11 cellular contexts compared by ENCODE assay signal in genomic region chr21:35019631-35020032, GRCh38. TPM values are rescaled to one million over a fixed set of nuclear protein-coding genes. Genes with fewer than 3 reads are reported as not detected.
DNase-seq lines count a peak whose midpoint lies in the region; ATAC-seq and TF ChIP-seq lines count a peak whose summit lies in the region.
"Had no signal": no experiment of that assay in that cellular context is flagged by ENCODE, and none has a peak within 500 bp of the region (broad histone marks: within the 10 kb centered on the region; RNA-seq: fewer than 3 reads in every experiment).

No MANE protein-coding gene starts in this region.

- H3K36me3 Mint-ChIP-seq in activated naive CD8-positive, alpha-beta T cell: peaks cover 20% of the 10 kb centered on the region
- peaks cover 33% of the 10 kb centered on the region for H3K36me3 Mint-ChIP-seq in activated naive CD8-positive, alpha-beta T cell treated with anti-CD3 and anti-CD28 coated beads for 36 hours
- H3K36me3 Mint-ChIP-seq in activated T-helper 2 cell treated with anti-CD3 and anti-CD28 coated beads, Interferon-gamma antibody, Interleukin-2, Interleukin-4, amounts not matched to agents 10 μg/mL and 5 μg/mL and 100 μg/mL, durations not matched to agents 14 hours and 24 hours and 36 hours (ENCODE audit: low read depth): peaks cover 69% of the 10 kb centered on the region

- ATAC-seq in lower lobe of right lung (peak; percentile 63 to 82), HG03342 (IDR thresholded peaks at IDR 0.05; ENCODE audit: unreplicated experiment) (no peak), HG02642 (IDR thresholded peaks at IDR 0.05; ENCODE audit: poor library complexity, unreplicated experiment) (no peak)
- ATAC-seq: left cardiac atrium had no signal

- no peaks in the 10 kb centered on the region for H3K27me3 Mint-ChIP-seq in activated naive CD8-positive, alpha-beta T cell
- no peaks in the 10 kb centered on the region for H3K27me3 Mint-ChIP-seq in activated naive CD8-positive, alpha-beta T cell treated with anti-CD3 and anti-CD28 coated beads for 36 hours
- no peaks in the 10 kb centered on the region for H3K27me3 Mint-ChIP-seq in activated T-helper 2 cell treated with anti-CD3 and anti-CD28 coated beads, Interferon-gamma antibody, Interleukin-2, Interleukin-4, amounts not matched to agents 10 μg/mL and 5 μg/mL and 100 μg/mL, durations not matched to agents 14 hours and 24 hours and 36 hours (ENCODE audit: low read depth)

- no peak overlapping the region for H3K4me3 ChIP-seq in lower lobe of right lung
- no peak overlapping the region for H3K4me3 ChIP-seq in vagina

- H3K27ac Mint-ChIP-seq in activated naive CD8-positive, alpha-beta T cell: peak overlapping the region; percentile 41
- H3K27ac Mint-ChIP-seq in activated naive CD8-positive, alpha-beta T cell treated with anti-CD3 and anti-CD28 coated beads for 36 hours: no peak overlapping the region
- peak overlapping the region; percentile 21 for H3K27ac Mint-ChIP-seq in activated T-helper 2 cell treated with anti-CD3 and anti-CD28 coated beads, Interferon-gamma antibody, Interleukin-2, Interleukin-4, amounts not matched to agents 10 μg/mL and 5 μg/mL and 100 μg/mL, durations not matched to agents 14 hours and 24 hours and 36 hours

- H3K4me1 Mint-ChIP-seq in activated naive CD8-positive, alpha-beta T cell (ENCODE audit: low read depth): peaks cover 83% of the 10 kb centered on the region
- H3K4me1 Mint-ChIP-seq in activated naive CD8-positive, alpha-beta T cell treated with anti-CD3 and anti-CD28 coated beads for 36 hours: peaks cover 82% of the 10 kb centered on the region
- H3K4me1 Mint-ChIP-seq in activated T-helper 2 cell treated with anti-CD3 and anti-CD28 coated beads, Interferon-gamma antibody, Interleukin-2, Interleukin-4, amounts not matched to agents 10 μg/mL and 5 μg/mL and 100 μg/mL, durations not matched to agents 14 hours and 24 hours and 36 hours (ENCODE audit: low read depth): peaks cover 87% of the 10 kb centered on the region
- H3K4me1 Mint-ChIP-seq: neural crest cell had no signal

- intact Hi-C loops in activated T-helper 2 cell treated with anti-CD3 and anti-CD28 coated beads, Interferon-gamma antibody, Interleukin-2, Interleukin-4, amounts not matched to agents 10 μg/mL and 5 μg/mL and 100 μg/mL, durations not matched to agents 14 hours and 24 hours and 36 hours (cut with micrococcal nuclease): loop anchor here (5.0 kb wide), 1 partner anchor 82 kb away; no protein-coding TSS in a partner anchor
- intact Hi-C loops in lower lobe of right lung (cut with DNase I): no loop called here
- intact Hi-C loops in vagina (cut with DNase I): no loop called here

- H3K4me3 Mint-ChIP-seq in activated naive CD8-positive, alpha-beta T cell: no peak overlapping the region
- H3K4me3 Mint-ChIP-seq in activated naive CD8-positive, alpha-beta T cell treated with anti-CD3 and anti-CD28 coated beads for 36 hours: no peak overlapping the region
- no peak overlapping the region for H3K4me3 Mint-ChIP-seq in activated T-helper 2 cell treated with anti-CD3 and anti-CD28 coated beads, Interferon-gamma antibody, Interleukin-2, Interleukin-4, amounts not matched to agents 10 μg/mL and 5 μg/mL and 100 μg/mL, durations not matched to agents 14 hours and 24 hours and 36 hours (ENCODE audit: low read depth)
- H3K4me3 Mint-ChIP-seq: neural crest cell had no signal

- H3K27me3 ChIP-seq in lower lobe of right lung (ENCODE audit: low read depth): no peaks in the 10 kb centered on the region
- H3K27me3 ChIP-seq in vagina: no peaks in the 10 kb centered on the region

- no peaks in the 10 kb centered on the region for H3K4me1 ChIP-seq in lower lobe of right lung
- no peaks in the 10 kb centered on the region for H3K4me1 ChIP-seq in vagina

- no peak overlapping the region for H3K27ac ChIP-seq in lower lobe of right lung
- H3K27ac ChIP-seq in vagina: no peak overlapping the region

- no peaks in the 10 kb centered on the region for H3K9me3 ChIP-seq in lower lobe of right lung
- no peaks in the 10 kb centered on the region for H3K9me3 ChIP-seq in vagina
- H3K9me3 ChIP-seq: SK-N-SH had no signal

- no peak for TF ChIP-seq CTCF in lower lobe of right lung (IDR thresholded peaks at IDR 0.05)
- TF ChIP-seq CTCF in vagina (IDR thresholded peaks at IDR 0.05): no peak

- no peaks in the 10 kb centered on the region for H3K36me3 ChIP-seq in lower lobe of right lung
- H3K36me3 ChIP-seq in vagina: no peaks in the 10 kb centered on the region

- H3K9me3 Mint-ChIP-seq in activated naive CD8-positive, alpha-beta T cell (ENCODE audit: low read depth): no peaks in the 10 kb centered on the region
- peaks cover 4% of the 10 kb centered on the region for H3K9me3 Mint-ChIP-seq in activated naive CD8-positive, alpha-beta T cell treated with anti-CD3 and anti-CD28 coated beads for 36 hours
- H3K9me3 Mint-ChIP-seq in activated T-helper 2 cell treated with anti-CD3 and anti-CD28 coated beads, Interferon-gamma antibody, Interleukin-2, Interleukin-4, amounts not matched to agents 10 μg/mL and 5 μg/mL and 100 μg/mL, durations not matched to agents 14 hours and 24 hours and 36 hours: no peaks in the 10 kb centered on the region
- H3K9me3 Mint-ChIP-seq: neural crest cell had no signal

- no peak for DNase-seq in activated naive CD8-positive, alpha-beta T cell treated with anti-CD3 and anti-CD28 coated beads for 36 hours
- DNase-seq in activated T-helper 2 cell treated with anti-CD3 and anti-CD28 coated beads, Interferon-gamma antibody, Interleukin-2, Interleukin-4, amounts not matched to agents 10 μg/mL and 5 μg/mL and 100 μg/mL, durations not matched to agents 14 hours and 24 hours and 36 hours (ENCODE audit: low spot score): no peak
- DNase-seq in lower lobe of right lung (no peak), vagina (ENCODE audit: extremely low spot score in 2 of 2) (peak; percentile 65 to 70), HCEC 1CT (no peak)
- DNase-seq: left cardiac atrium, SK-N-SH had no signal

- no peak for TF ChIP-seq POLR2A in vagina (IDR thresholded peaks at IDR 0.05)

RNA-seq across cellular contexts. Expression of gene RUNX1, which starts 29.5 kb away (rescaled TPM):
- total RNA-seq in activated naive CD8-positive, alpha-beta T cell treated with anti-CD3 and anti-CD28 coated beads for 36 hours: 10 to 100 TPM; 16.6 to 18.0 TPM
- 120 and 121 TPM in 2 replicates for total RNA-seq in activated T-helper 2 cell treated with anti-CD3 and anti-CD28 coated beads, Interferon-gamma antibody, Interleukin-2, Interleukin-4, amounts not matched to agents 10 μg/mL and 5 μg/mL and 100 μg/mL, durations not matched to agents 14 hours and 24 hours and 36 hours
- 110 TPM for total RNA-seq in lower lobe of right lung
- total RNA-seq in vagina: 62.1 TPM

Comparison
In these comparisons a context has a peak if more than half of its experiments do, and no peak if none do; other contexts are left out.
1. DNase-seq: peak in vagina (2 of 2); none in activated naive CD8-positive, alpha-beta T cell treated with anti-CD3 and anti-CD28 coated beads for 36 hours (single experiment), activated T-helper 2 cell treated with anti-CD3 and anti-CD28 coated beads, Interferon-gamma antibody, Interleukin-2, Interleukin-4, amounts not matched to agents 10 μg/mL and 5 μg/mL and 100 μg/mL, durations not matched to agents 14 hours and 24 hours and 36 hours (single experiment), lower lobe of right lung (single experiment) and HCEC 1CT (single experiment).
2. ATAC-seq: peak in lower lobe of right lung (2 of 2); none in HG03342 (single experiment) and HG02642 (single experiment).